ENCODE assay signal across 1 cellular context in the genomic region with DNA sequence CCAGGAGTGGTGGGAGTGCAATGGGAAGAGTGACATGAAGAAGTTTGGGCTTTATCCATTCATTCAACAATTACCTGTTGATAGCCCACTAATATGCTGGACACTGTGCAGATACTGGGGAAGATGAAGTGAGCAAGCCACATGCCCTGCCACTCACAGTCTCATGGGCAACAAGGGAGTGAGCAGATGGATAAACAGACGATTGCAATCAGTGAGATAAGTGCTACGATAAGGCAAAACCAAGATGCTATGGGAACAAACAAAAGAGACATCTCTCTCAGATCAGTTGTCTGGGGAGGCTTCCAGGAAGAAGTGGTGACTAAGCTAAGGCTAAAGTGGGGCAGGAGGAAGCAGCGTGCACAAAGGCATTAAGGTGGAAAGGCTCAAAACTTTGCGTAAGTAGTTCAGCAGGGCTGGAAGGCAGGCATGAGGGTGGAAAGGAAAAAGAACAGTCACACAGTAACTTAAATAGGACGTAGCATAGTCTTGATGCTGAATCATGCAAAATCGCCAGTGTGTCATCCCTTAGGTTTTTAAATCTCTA.
A peak's percentile ranks its signal among the peaks of the same experiment; 100 is the strongest.
TF ChIP-seq lines count a peak whose summit lies in the region.

No MANE protein-coding gene starts in this region.

TF ChIP-seq in K562, 482 proteins besides CTCF, POLR2A, EP300 and RAD21 (continued from another document and continues in another):
- TF ChIP-seq FOSL1 (tag; conservative IDR thresholded peaks at IDR 0.05) (peak; percentile 76), FIP1L1 (IDR thresholded peaks at IDR 0.05; ENCODE audit: low read depth, low read length, poor library complexity, severe bottlenecking) (no peak), SMAD3 (CRISPR knock-in tag; conservative IDR thresholded peaks at IDR 0.05) (no peak), ZNF3 (CRISPR knock-in tag; IDR thresholded peaks at IDR 0.05) (no peak), ZNF239 (CRISPR knock-in tag; IDR thresholded peaks at IDR 0.05) (no peak), ZNF143 (CRISPR knock-in tag; IDR thresholded peaks at IDR 0.05) (no peak), CC2D1A (IDR thresholded peaks at IDR 0.05) (no peak), CHD1 (IDR thresholded peaks at IDR 0.05; ENCODE audit: low read length) (no peak), ZKSCAN3 (CRISPR knock-in tag; IDR thresholded peaks at IDR 0.05) (no peak), JUND (IDR thresholded peaks at IDR 0.05; ENCODE audit: borderline replicate concordance, low read depth, low read length) (peak; percentile 80), JUND (tag; IDR thresholded peaks at IDR 0.05; ENCODE audit: borderline replicate concordance, low read depth, low read length) (peak; percentile 75; the same call in 1 of the 3 replicates), CEBPG (CRISPR knock-in tag; IDR thresholded peaks at IDR 0.05) (no peak), CEBPG (tag; conservative IDR thresholded peaks at IDR 0.05 in 1 of 2, IDR thresholded peaks at IDR 0.05 in 1 of 2) (peak in 1 of 2 experiments; percentile 11; a peak in 1 of 4 replicates), RNF2 (IDR thresholded peaks at IDR 0.05) (no peak), HIVEP1 (CRISPR knock-in tag; IDR thresholded peaks at IDR 0.05) (no peak), NR1H2 (CRISPR knock-in tag; IDR thresholded peaks at IDR 0.05) (no peak), PHF21A (IDR thresholded peaks at IDR 0.05; ENCODE audit: borderline replicate concordance, low read depth) (no peak), ZC3H4 (CRISPR knock-in tag; IDR thresholded peaks at IDR 0.05; ENCODE audit: borderline replicate concordance) (no peak), CREM (IDR thresholded peaks at IDR 0.05; ENCODE audit: low read depth) (0 out of 2 replicates have a peak, but pooled peaks have one; percentile 40), SMARCA5 (IDR thresholded peaks at IDR 0.05) (0 out of 2 replicates have a peak, but pooled peaks have one; percentile 36), CEBPB (tag; IDR thresholded peaks at IDR 0.05) (no peak), ZNF354B (CRISPR knock-in tag; IDR thresholded peaks at IDR 0.05) (no peak), SMAD1 (IDR thresholded peaks at IDR 0.05; ENCODE audit: low read depth, low read length, partially characterized antibody) (no peak), ZBED1 (IDR thresholded peaks at IDR 0.05) (no peak), TFAM (CRISPR knock-in tag; conservative IDR thresholded peaks at IDR 0.05) (no peak), ZNF444 (CRISPR knock-in tag; IDR thresholded peaks at IDR 0.05) (no peak), RB1 (IDR thresholded peaks at IDR 0.05; ENCODE audit: low read depth) (no peak), CHD4 (IDR thresholded peaks at IDR 0.05; ENCODE audit: insufficient read depth, insufficient replicate concordance, low read depth, low read length, poor library complexity, severe bottlenecking) (no peak), SRSF1 (IDR thresholded peaks at IDR 0.05; ENCODE audit: low read depth, low read length) (no peak), ZEB2 (IDR thresholded peaks at IDR 0.05) (no peak), NFXL1 (CRISPR knock-in tag; IDR thresholded peaks at IDR 0.05) (no peak), TGIF2 (CRISPR knock-in tag; IDR thresholded peaks at IDR 0.05) (no peak), DNMT1 (IDR thresholded peaks at IDR 0.05) (no peak), TAF7 (tag; IDR thresholded peaks at IDR 0.05) (no peak), ZNF583 (CRISPR knock-in tag; IDR thresholded peaks at IDR 0.05) (no peak), BCOR (IDR thresholded peaks at IDR 0.05) (0 out of 2 replicates have a peak, but pooled peaks have one; percentile 7), ZNF79 (CRISPR knock-in tag; IDR thresholded peaks at IDR 0.05; ENCODE audit: low read depth) (no peak), FOXJ2 (tag; IDR thresholded peaks at IDR 0.05) (peak; percentile 72), SAP30 (IDR thresholded peaks at IDR 0.05; ENCODE audit: borderline replicate concordance, insufficient read depth, low read depth, low read length, poor library complexity, severe bottlenecking) (no peak), NCOR1 (IDR thresholded peaks at IDR 0.05) (0 out of 2 replicates have a peak, but pooled peaks have one; percentile 21), TRIM24 (IDR thresholded peaks at IDR 0.05) (0 out of 4 replicates have a peak, but pooled peaks of 1 of the 2 experiments have one; percentile 29)
- TF ChIP-seq, protein P1, sequence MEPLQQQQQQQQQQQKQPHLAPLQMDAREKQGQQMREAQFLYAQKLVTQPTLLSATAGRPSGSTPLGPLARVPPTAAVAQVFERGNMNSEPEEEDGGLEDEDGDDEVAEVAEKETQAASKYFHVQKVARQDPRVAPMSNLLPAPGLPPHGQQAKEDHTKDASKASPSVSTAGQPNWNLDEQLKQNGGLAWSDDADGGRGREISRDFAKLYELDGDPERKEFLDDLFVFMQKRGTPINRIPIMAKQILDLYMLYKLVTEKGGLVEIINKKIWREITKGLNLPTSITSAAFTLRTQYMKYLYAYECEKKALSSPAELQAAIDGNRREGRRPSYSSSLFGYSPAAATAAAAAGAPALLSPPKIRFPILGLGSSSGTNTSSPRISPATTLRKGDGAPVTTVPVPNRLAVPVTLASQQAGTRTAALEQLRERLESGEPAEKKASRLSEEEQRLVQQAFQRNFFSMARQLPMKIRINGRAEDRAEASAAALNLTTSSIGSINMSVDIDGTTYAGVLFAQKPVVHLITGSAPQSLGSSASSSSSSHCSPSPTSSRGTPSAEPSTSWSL (CRISPR knock-in tag; IDR thresholded peaks at IDR 0.05; ENCODE audit: borderline replicate concordance), result no peak
- TF ChIP-seq, protein P2, sequence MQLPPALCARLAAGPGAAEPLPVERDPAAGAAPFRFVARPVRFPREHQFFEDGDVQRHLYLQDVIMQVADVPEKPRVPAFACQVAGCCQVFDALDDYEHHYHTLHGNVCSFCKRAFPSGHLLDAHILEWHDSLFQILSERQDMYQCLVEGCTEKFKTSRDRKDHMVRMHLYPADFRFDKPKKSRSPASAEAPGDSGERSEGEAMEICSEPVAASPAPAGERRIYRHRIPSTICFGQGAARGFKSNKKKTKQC (CRISPR knock-in tag; IDR thresholded peaks at IDR 0.05), result no peak
- TF ChIP-seq, protein P3, sequence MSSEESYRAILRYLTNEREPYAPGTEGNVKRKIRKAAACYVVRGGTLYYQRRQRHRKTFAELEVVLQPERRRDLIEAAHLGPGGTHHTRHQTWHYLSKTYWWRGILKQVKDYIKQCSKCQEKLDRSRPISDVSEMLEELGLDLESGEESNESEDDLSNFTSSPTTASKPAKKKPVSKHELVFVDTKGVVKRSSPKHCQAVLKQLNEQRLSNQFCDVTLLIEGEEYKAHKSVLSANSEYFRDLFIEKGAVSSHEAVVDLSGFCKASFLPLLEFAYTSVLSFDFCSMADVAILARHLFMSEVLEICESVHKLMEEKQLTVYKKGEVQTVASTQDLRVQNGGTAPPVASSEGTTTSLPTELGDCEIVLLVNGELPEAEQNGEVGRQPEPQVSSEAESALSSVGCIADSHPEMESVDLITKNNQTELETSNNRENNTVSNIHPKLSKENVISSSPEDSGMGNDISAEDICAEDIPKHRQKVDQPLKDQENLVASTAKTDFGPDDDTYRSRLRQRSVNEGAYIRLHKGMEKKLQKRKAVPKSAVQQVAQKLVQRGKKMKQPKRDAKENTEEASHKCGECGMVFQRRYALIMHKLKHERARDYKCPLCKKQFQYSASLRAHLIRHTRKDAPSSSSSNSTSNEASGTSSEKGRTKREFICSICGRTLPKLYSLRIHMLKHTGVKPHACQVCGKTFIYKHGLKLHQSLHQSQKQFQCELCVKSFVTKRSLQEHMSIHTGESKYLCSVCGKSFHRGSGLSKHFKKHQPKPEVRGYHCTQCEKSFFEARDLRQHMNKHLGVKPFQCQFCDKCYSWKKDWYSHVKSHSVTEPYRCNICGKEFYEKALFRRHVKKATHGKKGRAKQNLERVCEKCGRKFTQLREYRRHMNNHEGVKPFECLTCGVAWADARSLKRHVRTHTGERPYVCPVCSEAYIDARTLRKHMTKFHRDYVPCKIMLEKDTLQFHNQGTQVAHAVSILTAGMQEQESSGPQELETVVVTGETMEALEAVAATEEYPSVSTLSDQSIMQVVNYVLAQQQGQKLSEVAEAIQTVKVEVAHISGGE (CRISPR knock-in tag; IDR thresholded peaks at IDR 0.05), result no peak
- TF ChIP-seq, protein P4, sequence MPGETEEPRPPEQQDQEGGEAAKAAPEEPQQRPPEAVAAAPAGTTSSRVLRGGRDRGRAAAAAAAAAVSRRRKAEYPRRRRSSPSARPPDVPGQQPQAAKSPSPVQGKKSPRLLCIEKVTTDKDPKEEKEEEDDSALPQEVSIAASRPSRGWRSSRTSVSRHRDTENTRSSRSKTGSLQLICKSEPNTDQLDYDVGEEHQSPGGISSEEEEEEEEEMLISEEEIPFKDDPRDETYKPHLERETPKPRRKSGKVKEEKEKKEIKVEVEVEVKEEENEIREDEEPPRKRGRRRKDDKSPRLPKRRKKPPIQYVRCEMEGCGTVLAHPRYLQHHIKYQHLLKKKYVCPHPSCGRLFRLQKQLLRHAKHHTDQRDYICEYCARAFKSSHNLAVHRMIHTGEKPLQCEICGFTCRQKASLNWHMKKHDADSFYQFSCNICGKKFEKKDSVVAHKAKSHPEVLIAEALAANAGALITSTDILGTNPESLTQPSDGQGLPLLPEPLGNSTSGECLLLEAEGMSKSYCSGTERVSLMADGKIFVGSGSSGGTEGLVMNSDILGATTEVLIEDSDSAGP (CRISPR knock-in tag; IDR thresholded peaks at IDR 0.05), result no peak
- TF ChIP-seq, protein P5, sequence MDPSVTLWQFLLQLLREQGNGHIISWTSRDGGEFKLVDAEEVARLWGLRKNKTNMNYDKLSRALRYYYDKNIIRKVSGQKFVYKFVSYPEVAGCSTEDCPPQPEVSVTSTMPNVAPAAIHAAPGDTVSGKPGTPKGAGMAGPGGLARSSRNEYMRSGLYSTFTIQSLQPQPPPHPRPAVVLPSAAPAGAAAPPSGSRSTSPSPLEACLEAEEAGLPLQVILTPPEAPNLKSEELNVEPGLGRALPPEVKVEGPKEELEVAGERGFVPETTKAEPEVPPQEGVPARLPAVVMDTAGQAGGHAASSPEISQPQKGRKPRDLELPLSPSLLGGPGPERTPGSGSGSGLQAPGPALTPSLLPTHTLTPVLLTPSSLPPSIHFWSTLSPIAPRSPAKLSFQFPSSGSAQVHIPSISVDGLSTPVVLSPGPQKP (CRISPR knock-in tag; IDR thresholded peaks at IDR 0.05), result no peak
- TF ChIP-seq, protein P6, sequence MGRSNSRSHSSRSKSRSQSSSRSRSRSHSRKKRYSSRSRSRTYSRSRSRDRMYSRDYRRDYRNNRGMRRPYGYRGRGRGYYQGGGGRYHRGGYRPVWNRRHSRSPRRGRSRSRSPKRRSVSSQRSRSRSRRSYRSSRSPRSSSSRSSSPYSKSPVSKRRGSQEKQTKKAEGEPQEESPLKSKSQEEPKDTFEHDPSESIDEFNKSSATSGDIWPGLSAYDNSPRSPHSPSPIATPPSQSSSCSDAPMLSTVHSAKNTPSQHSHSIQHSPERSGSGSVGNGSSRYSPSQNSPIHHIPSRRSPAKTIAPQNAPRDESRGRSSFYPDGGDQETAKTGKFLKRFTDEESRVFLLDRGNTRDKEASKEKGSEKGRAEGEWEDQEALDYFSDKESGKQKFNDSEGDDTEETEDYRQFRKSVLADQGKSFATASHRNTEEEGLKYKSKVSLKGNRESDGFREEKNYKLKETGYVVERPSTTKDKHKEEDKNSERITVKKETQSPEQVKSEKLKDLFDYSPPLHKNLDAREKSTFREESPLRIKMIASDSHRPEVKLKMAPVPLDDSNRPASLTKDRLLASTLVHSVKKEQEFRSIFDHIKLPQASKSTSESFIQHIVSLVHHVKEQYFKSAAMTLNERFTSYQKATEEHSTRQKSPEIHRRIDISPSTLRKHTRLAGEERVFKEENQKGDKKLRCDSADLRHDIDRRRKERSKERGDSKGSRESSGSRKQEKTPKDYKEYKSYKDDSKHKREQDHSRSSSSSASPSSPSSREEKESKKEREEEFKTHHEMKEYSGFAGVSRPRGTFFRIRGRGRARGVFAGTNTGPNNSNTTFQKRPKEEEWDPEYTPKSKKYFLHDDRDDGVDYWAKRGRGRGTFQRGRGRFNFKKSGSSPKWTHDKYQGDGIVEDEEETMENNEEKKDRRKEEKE (IDR thresholded peaks at IDR 0.05; ENCODE audit: borderline replicate concordance in 1 of 2, control insufficient read depth in 1 of 2, low read depth in 2 of 2, low read length in 1 of 2), result no peak
- TF ChIP-seq, protein P7, sequence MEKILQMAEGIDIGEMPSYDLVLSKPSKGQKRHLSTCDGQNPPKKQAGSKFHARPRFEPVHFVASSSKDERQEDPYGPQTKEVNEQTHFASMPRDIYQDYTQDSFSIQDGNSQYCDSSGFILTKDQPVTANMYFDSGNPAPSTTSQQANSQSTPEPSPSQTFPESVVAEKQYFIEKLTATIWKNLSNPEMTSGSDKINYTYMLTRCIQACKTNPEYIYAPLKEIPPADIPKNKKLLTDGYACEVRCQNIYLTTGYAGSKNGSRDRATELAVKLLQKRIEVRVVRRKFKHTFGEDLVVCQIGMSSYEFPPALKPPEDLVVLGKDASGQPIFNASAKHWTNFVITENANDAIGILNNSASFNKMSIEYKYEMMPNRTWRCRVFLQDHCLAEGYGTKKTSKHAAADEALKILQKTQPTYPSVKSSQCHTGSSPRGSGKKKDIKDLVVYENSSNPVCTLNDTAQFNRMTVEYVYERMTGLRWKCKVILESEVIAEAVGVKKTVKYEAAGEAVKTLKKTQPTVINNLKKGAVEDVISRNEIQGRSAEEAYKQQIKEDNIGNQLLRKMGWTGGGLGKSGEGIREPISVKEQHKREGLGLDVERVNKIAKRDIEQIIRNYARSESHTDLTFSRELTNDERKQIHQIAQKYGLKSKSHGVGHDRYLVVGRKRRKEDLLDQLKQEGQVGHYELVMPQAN (IDR thresholded peaks at IDR 0.05; ENCODE audit: borderline replicate concordance), result no peak
- TF ChIP-seq, protein P8, sequence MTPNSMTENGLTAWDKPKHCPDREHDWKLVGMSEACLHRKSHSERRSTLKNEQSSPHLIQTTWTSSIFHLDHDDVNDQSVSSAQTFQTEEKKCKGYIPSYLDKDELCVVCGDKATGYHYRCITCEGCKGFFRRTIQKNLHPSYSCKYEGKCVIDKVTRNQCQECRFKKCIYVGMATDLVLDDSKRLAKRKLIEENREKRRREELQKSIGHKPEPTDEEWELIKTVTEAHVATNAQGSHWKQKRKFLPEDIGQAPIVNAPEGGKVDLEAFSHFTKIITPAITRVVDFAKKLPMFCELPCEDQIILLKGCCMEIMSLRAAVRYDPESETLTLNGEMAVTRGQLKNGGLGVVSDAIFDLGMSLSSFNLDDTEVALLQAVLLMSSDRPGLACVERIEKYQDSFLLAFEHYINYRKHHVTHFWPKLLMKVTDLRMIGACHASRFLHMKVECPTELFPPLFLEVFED (CRISPR knock-in tag; conservative IDR thresholded peaks at IDR 0.05), result no peak
- TF ChIP-seq, protein P9, sequence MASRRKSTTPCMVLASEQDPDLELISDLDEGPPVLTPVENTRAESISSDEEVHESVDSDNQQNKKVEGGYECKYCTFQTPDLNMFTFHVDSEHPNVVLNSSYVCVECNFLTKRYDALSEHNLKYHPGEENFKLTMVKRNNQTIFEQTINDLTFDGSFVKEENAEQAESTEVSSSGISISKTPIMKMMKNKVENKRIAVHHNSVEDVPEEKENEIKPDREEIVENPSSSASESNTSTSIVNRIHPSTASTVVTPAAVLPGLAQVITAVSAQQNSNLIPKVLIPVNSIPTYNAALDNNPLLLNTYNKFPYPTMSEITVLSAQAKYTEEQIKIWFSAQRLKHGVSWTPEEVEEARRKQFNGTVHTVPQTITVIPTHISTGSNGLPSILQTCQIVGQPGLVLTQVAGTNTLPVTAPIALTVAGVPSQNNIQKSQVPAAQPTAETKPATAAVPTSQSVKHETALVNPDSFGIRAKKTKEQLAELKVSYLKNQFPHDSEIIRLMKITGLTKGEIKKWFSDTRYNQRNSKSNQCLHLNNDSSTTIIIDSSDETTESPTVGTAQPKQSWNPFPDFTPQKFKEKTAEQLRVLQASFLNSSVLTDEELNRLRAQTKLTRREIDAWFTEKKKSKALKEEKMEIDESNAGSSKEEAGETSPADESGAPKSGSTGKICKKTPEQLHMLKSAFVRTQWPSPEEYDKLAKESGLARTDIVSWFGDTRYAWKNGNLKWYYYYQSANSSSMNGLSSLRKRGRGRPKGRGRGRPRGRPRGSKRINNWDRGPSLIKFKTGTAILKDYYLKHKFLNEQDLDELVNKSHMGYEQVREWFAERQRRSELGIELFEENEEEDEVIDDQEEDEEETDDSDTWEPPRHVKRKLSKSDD (conservative IDR thresholded peaks at IDR 0.05; ENCODE audit: low read length), result no peak
